19 cellular contexts compared by ENCODE assay signal in the genomic region with DNA sequence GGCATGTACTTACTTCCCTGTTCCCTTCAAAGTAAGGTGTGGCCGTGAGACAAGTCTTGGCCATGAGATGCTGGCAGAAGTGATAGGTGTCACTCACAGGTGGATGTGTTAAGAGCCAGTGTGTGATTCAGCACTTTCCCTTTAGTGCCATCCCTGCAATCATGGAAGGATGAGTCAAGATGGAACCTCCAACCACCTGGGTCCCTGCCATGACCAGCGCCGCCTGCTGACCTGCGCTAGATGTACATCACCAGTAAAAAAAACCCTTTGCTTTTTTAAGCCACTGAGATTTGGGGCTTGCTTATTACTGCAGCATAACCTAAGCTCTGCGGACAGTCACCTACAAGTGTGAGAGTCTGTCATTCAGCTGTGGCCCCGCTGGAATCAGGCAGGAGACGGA.
DNase-seq lines count a peak whose midpoint lies in the region; ATAC-seq and TF ChIP-seq lines count a peak whose summit lies in the region.
"Had no signal": no experiment of that assay in that cellular context is flagged by ENCODE, and none has a peak within 500 bp of the region (broad histone marks: within the 10 kb centered on the region; RNA-seq: fewer than 3 reads in every experiment).

No MANE protein-coding gene starts in this region.

- H3K27ac Mint-ChIP-seq in activated CD4-positive, alpha-beta T cell treated with anti-CD3 and anti-CD28 coated beads for 36 hours = no peak overlapping the region
- H3K27ac Mint-ChIP-seq in CD4-positive, alpha-beta T cell = no peak overlapping the region
- H3K27ac Mint-ChIP-seq: activated naive CD8-positive, alpha-beta T cell treated with anti-CD3 and anti-CD28 coated beads, Interleukin-2, amount 10 ng/mL, durations not matched to agents 7 days and 5 days; mesothelial cell of epicardium; T-helper 1 cell treated with Interleukin-12 subunit alpha and Interleukin-12 subunit beta and Interleukin-4 antibody, amounts not matched to agents 30 μg/mL and 1 μg/mL, for 36 hours had no signal

- H3F3A ChIP-seq in Loucy (ENCODE audit: low read depth) = no peaks in the 10 kb centered on the region; the same call in 1 of the 2 replicates

- ATAC-seq in activated CD4-positive, alpha-beta T cell treated with anti-CD3 and anti-CD28 coated beads for 36 hours = peak; percentile 61
- ATAC-seq in psoas muscle (peak; percentile 15 to 87 (median 51)), GM21360 (IDR thresholded peaks at IDR 0.05; ENCODE audit: unreplicated experiment) (no peak)
- ATAC-seq in CD4-positive, alpha-beta T cell (ENCODE audit: poor library complexity) = no peak
- ATAC-seq: activated CD4-positive, CD25-positive, alpha-beta regulatory T cell treated with anti-CD3 and anti-CD28 coated beads, Interleukin-2, amount 50 U/mL, for 24 hours had no signal

- CTCF ChIA-PET in activated CD4-positive, alpha-beta T cell treated with anti-CD3 and anti-CD28 coated beads for 36 hours (lab: Charles Lee) = interaction anchor here (1.0 kb wide), 2 partner anchors 8 to 17 kb away, joined by 3 read pairs; no protein-coding TSS in a partner anchor
- CTCF ChIA-PET in CD4-positive, alpha-beta T cell (lab: Charles Lee) = no interaction called here

- H3K4me1 ChIP-seq in Loucy (ENCODE audit: insufficient read depth, low read length, poor library complexity, severe bottlenecking) (peaks cover 11% of the 10 kb centered on the region), psoas muscle (peaks cover 8% of the 10 kb centered on the region)

- peak; percentile 50 for DNase-seq in activated CD4-positive, alpha-beta T cell treated with anti-CD3 and anti-CD28 coated beads for 36 hours
- DNase-seq in activated CD4-positive, alpha-beta T cell treated with anti-CD3 and anti-CD28 coated beads for 1 hour = no peak
- DNase-seq in erythroblast (lab: John Stamatoyannopoulos, UW) = peak; percentile 41 to 66
- DNase-seq in psoas muscle = no peak
- DNase-seq in CD4-positive, alpha-beta T cell = no peak
- DNase-seq in NCI-H510A (lab: John Stamatoyannopoulos, UW) = no peak
- DNase-seq: activated naive CD8-positive, alpha-beta T cell treated with anti-CD3 and anti-CD28 coated beads, Interleukin-2, amount 10 ng/mL, durations not matched to agents 7 days and 5 days; activated T-cell treated with anti-CD3 and anti-CD28 coated beads for 4 hours; CD4-positive, CD25-positive, alpha-beta regulatory T cell; MG63; NCI-H2029; NCI-H748 treated with DMSO at 0.1 percent for 48 hours; RPMI8226 had no signal

- no peak overlapping the region for H2AFZ ChIP-seq in Loucy (ENCODE audit: low read length)

- POLR2A ChIA-PET in activated CD4-positive, alpha-beta T cell treated with anti-CD3 and anti-CD28 coated beads for 36 hours (lab: Charles Lee) = no interaction called here
- POLR2A ChIA-PET in CD4-positive, alpha-beta T cell (lab: Charles Lee) = no interaction called here

- H3K4me3 Mint-ChIP-seq in activated CD4-positive, alpha-beta T cell treated with anti-CD3 and anti-CD28 coated beads for 36 hours = no peak overlapping the region
- H3K4me3 Mint-ChIP-seq in CD4-positive, alpha-beta T cell = no peak overlapping the region
- H3K4me3 Mint-ChIP-seq: activated naive CD8-positive, alpha-beta T cell treated with anti-CD3 and anti-CD28 coated beads, Interleukin-2, amount 10 ng/mL, durations not matched to agents 7 days and 5 days; CD4-positive, CD25-positive, alpha-beta regulatory T cell; mesothelial cell of epicardium; T-helper 1 cell treated with Interleukin-12 subunit alpha and Interleukin-12 subunit beta and Interleukin-4 antibody, amounts not matched to agents 30 μg/mL and 1 μg/mL, for 36 hours had no signal

- H3K4me1 Mint-ChIP-seq in activated CD4-positive, alpha-beta T cell treated with anti-CD3 and anti-CD28 coated beads for 36 hours = peaks cover 16% of the 10 kb centered on the region
- peaks cover 4% of the 10 kb centered on the region for H3K4me1 Mint-ChIP-seq in CD4-positive, alpha-beta T cell (ENCODE audit: low read depth)

- no peaks in the 10 kb centered on the region for H3K36me3 Mint-ChIP-seq in activated CD4-positive, alpha-beta T cell treated with anti-CD3 and anti-CD28 coated beads for 36 hours (ENCODE audit: low read depth)
- H3K36me3 Mint-ChIP-seq in CD4-positive, alpha-beta T cell (ENCODE audit: low read depth) = no peaks in the 10 kb centered on the region
- H3K36me3 Mint-ChIP-seq: activated naive CD8-positive, alpha-beta T cell treated with anti-CD3 and anti-CD28 coated beads, Interleukin-2, amount 10 ng/mL, durations not matched to agents 7 days and 5 days; CD4-positive, CD25-positive, alpha-beta regulatory T cell; mesothelial cell of epicardium had no signal

- TF ChIP-seq POLR2A in erythroblast (IDR thresholded peaks at IDR 0.05; ENCODE audit: low read length) = no peak

- H3K9ac ChIP-seq in Loucy (ENCODE audit: low read depth, low read length, poor library complexity, severe bottlenecking) = no peak overlapping the region

- H3K9me2 ChIP-seq in Loucy (replicated peaks; ENCODE audit: low read depth, low read length) = no peaks in the 10 kb centered on the region

- WGBS in psoas muscle, 3 donors = 91 to 99% (median 96%) methylated on average over 7 of the region's 7 CpGs

- no peaks in the 10 kb centered on the region for H4K20me1 ChIP-seq in Loucy (ENCODE audit: insufficient read depth, low read length, poor library complexity, severe bottlenecking)

- H3K27ac ChIP-seq in psoas muscle = no peak overlapping the region
- no peak overlapping the region for H3K27ac ChIP-seq in CD4-positive, alpha-beta T cell (ENCODE audit: low read depth, low read length)

- no peak overlapping the region for H3K4me3 ChIP-seq in Loucy (ENCODE audit: low read length, poor library complexity, severe bottlenecking)
- H3K4me3 ChIP-seq in psoas muscle = no peak overlapping the region
- H3K4me3 ChIP-seq: MG63, skin epidermis had no signal

- H3K9me3 ChIP-seq in Loucy (ENCODE audit: insufficient read depth, low read depth, low read length) (no peaks in the 10 kb centered on the region), psoas muscle (no peaks in the 10 kb centered on the region)
- no peaks in the 10 kb centered on the region for H3K9me3 ChIP-seq in CD4-positive, alpha-beta T cell (ENCODE audit: control insufficient read depth, low read length)
- H3K9me3 ChIP-seq: MG63 had no signal

- no peaks in the 10 kb centered on the region for H3K79me2 ChIP-seq in Loucy (ENCODE audit: insufficient read depth, low read length)

- H3K4me2 ChIP-seq in Loucy (ENCODE audit: low read depth, low read length, poor library complexity, severe bottlenecking) = no peak overlapping the region

- H3K9me3 Mint-ChIP-seq in activated CD4-positive, alpha-beta T cell treated with anti-CD3 and anti-CD28 coated beads for 36 hours (ENCODE audit: low read depth) = no peaks in the 10 kb centered on the region
- no peaks in the 10 kb centered on the region for H3K9me3 Mint-ChIP-seq in CD4-positive, alpha-beta T cell
- H3K9me3 Mint-ChIP-seq: CD4-positive, CD25-positive, alpha-beta regulatory T cell; T-helper 1 cell treated with Interleukin-12 subunit alpha and Interleukin-12 subunit beta and Interleukin-4 antibody, amounts not matched to agents 30 μg/mL and 1 μg/mL, for 36 hours had no signal

- no peaks in the 10 kb centered on the region for H3K27me3 Mint-ChIP-seq in activated CD4-positive, alpha-beta T cell treated with anti-CD3 and anti-CD28 coated beads for 36 hours
- H3K27me3 Mint-ChIP-seq in CD4-positive, alpha-beta T cell = no peaks in the 10 kb centered on the region
- H3K27me3 Mint-ChIP-seq: CD4-positive, CD25-positive, alpha-beta regulatory T cell had no signal

- H3K36me3 ChIP-seq in Loucy (ENCODE audit: insufficient read depth, low read length) (no peaks in the 10 kb centered on the region), psoas muscle (ENCODE audit: insufficient read depth in 1 of 2, low read depth in 1 of 2) (no peaks in the 10 kb centered on the region)
- H3K36me3 ChIP-seq: MG63 had no signal

- intact Hi-C loops in activated CD4-positive, alpha-beta T cell treated with anti-CD3 and anti-CD28 coated beads for 36 hours (cut with DNase I, micrococcal nuclease) = no loop called here
- intact Hi-C loops in psoas muscle (cut with DNase I) = loop anchor here in 1 of 2 donors (5.0 kb wide), 1 partner anchor 50 kb away; no protein-coding TSS in a partner anchor
- intact Hi-C loops in CD4-positive, alpha-beta T cell (cut with DNase I, micrococcal nuclease) = no loop called here

- no peaks in the 10 kb centered on the region for H3K27me3 ChIP-seq in Loucy (ENCODE audit: insufficient read depth, low read length, poor library complexity, severe bottlenecking)
- H3K27me3 ChIP-seq in psoas muscle (ENCODE audit: insufficient read depth in 3 of 3, low read length in 2 of 3) = no peaks in the 10 kb centered on the region
- no peaks in the 10 kb centered on the region for H3K27me3 ChIP-seq in CD4-positive, alpha-beta T cell (ENCODE audit: control insufficient read depth, insufficient read depth, low read length)
- H3K27me3 ChIP-seq: MG63 had no signal

- TF ChIP-seq CTCF in Loucy (conservative IDR thresholded peaks at IDR 0.05; ENCODE audit: low read length) (peak; percentile 20; the same call in 1 of the 2 replicates), psoas muscle (IDR thresholded peaks at IDR 0.05) (no peak)
- TF ChIP-seq CTCF in CD4-positive, alpha-beta T cell (IDR thresholded peaks at IDR 0.05) = no peak

Comparison
In these comparisons a context has a peak if more than half of its experiments do, and no peak if none do; other contexts are left out.
1. DNase-seq: peak in activated CD4-positive, alpha-beta T cell treated with anti-CD3 and anti-CD28 coated beads for 36 hours (single experiment) and erythroblast (2 of 2); none in activated CD4-positive, alpha-beta T cell treated with anti-CD3 and anti-CD28 coated beads for 1 hour (single experiment), psoas muscle (0 of 2), CD4-positive, alpha-beta T cell (0 of 10) and NCI-H510A (single experiment).
2. ATAC-seq: peak in activated CD4-positive, alpha-beta T cell treated with anti-CD3 and anti-CD28 coated beads for 36 hours (single experiment) and psoas muscle (4 of 4); none in CD4-positive, alpha-beta T cell (single experiment) and GM21360 (single experiment).